In genomic region chr3:99013077-99013476, GRCh38 we compare ENCODE assay signal across 16 cellular contexts.
"Had no signal": no experiment of that assay in that cellular context is flagged by ENCODE, and none has a peak within 500 bp of the region (broad histone marks: within the 10 kb centered on the region; RNA-seq: fewer than 3 reads in every experiment).

No MANE protein-coding gene starts in this region.

- H3K4me3 Mint-ChIP-seq: activated CD4-positive, alpha-beta T cell treated with anti-CD3 and anti-CD28 coated beads, Interleukin-2, amount 10 ng/mL, durations not matched to agents 7 days and 5 days; memory B cell; natural killer cell had no signal

- H3K4me1 Mint-ChIP-seq: activated CD4-positive, alpha-beta T cell treated with anti-CD3 and anti-CD28 coated beads, Interleukin-2, amount 10 ng/mL, durations not matched to agents 7 days and 5 days; memory B cell; natural killer cell had no signal

- ATAC-seq: esophagus mucosa; natural killer cell; right cardiac atrium; stimulated activated naive CD8-positive, alpha-beta T cell treated with anti-CD3 and anti-CD28 coated beads, Interleukin-15, Interleukin-2, amounts not matched to agents 100 U/mL and 50 U/mL, for 24 hours had no signal

- H3K27ac ChIP-seq: breast epithelium, prostate gland, transverse colon had no signal

- H3K4me2 ChIP-seq: smooth muscle cell had no signal

- DNase-seq: activated CD4-positive, alpha-beta T cell treated with anti-CD3 and anti-CD28 coated beads, Interleukin-2, amount 10 ng/mL, durations not matched to agents 7 days and 5 days; activated naive CD4-positive, alpha-beta T cell treated with Interleukin-2 at 50 U/mL for 16 hours; anterior cingulate cortex; glutamatergic neuron; hypothalamus; kidney glomerular epithelial cell; left ventricle myocardium superior; natural killer cell; right cardiac atrium; stimulated activated naive CD8-positive, alpha-beta T cell treated with anti-CD3 and anti-CD28 coated beads, Interleukin-15, Interleukin-2, amounts not matched to agents 100 U/mL and 50 U/mL, for 24 hours; transverse colon had no signal

- H3K4me1 ChIP-seq: breast epithelium, prostate gland, transverse colon had no signal

- H3K27ac Mint-ChIP-seq: activated CD4-positive, alpha-beta T cell treated with anti-CD3 and anti-CD28 coated beads, Interleukin-2, amount 10 ng/mL, durations not matched to agents 7 days and 5 days; memory B cell; natural killer cell had no signal

- H3K9me3 ChIP-seq: breast epithelium, prostate gland, transverse colon had no signal

- H3K36me3 Mint-ChIP-seq: memory B cell, natural killer cell had no signal

- H3K27me3 ChIP-seq: breast epithelium, transverse colon had no signal

- H3K4me3 ChIP-seq: breast epithelium, prostate gland, smooth muscle cell, transverse colon had no signal

- H3K27me3 Mint-ChIP-seq: activated CD4-positive, alpha-beta T cell treated with anti-CD3 and anti-CD28 coated beads, Interleukin-2, amount 10 ng/mL, durations not matched to agents 7 days and 5 days; memory B cell had no signal

- H3K9me3 Mint-ChIP-seq: activated CD4-positive, alpha-beta T cell treated with anti-CD3 and anti-CD28 coated beads, Interleukin-2, amount 10 ng/mL, durations not matched to agents 7 days and 5 days; memory B cell had no signal
